In the genomic region with DNA sequence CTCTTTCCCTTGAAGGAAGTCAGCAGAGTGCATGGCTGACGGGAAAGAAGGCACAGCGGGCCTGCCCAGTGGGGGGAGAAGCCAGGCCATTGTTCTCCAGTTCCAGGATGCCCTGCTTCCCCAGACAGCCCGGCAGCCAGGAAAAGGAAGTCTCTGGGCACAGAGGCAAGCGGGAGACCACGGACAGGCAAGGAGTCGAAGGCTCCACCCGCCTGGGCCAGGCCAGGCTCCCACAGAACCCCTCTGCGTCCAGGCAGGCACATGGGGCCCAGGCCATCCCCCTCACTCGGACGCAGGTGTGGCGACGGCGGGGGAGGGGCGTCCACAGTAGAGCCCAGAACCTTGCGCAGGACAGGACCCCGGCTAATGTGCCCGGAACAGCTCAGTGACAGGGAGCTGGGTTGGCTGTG, we compare ENCODE assay signal across 12 cellular contexts. TPM values are rescaled to one million over a fixed set of nuclear protein-coding genes. Genes with fewer than 3 reads are reported as not detected.
DNase-seq lines count a peak whose midpoint lies in the region; ATAC-seq and TF ChIP-seq lines count a peak whose summit lies in the region.
"Had no signal": no experiment of that assay in that cellular context is flagged by ENCODE, and none has a peak within 500 bp of the region (broad histone marks: within the 10 kb centered on the region; RNA-seq: fewer than 3 reads in every experiment).

No MANE protein-coding gene starts in this region.

- no peaks in the 10 kb centered on the region for H3K9me3 ChIP-seq in left lung
- H3K9me3 ChIP-seq: SJSA1 had no signal

- intact Hi-C loops in left lung (cut with DNase I): no loop called here

- peak; percentile 41 for DNase-seq in NB4 (ENCODE audit: low read depth)
- peak; percentile 88 for DNase-seq in dermis blood vessel endothelial cell
- peak in 1 of 2 donors; percentile 65 for DNase-seq in left lung
- no peak for DNase-seq in progenitor cell of endocrine pancreas (ENCODE audit: low spot score, unreplicated experiment)
- DNase-seq: GDM1, kidney glomerular epithelial cell had no signal

- H3K4me3 ChIP-seq in NB4 (ENCODE audit: low read depth, low read length): no peak overlapping the region
- H3K4me3 ChIP-seq in left lung: no peak overlapping the region
- H3K4me3 ChIP-seq: SJSA1 had no signal

- no peaks in the 10 kb centered on the region for H3K4me1 Mint-ChIP-seq in progenitor cell of endocrine pancreas (ENCODE audit: low read depth)

- peaks cover 0 to 25% of the 10 kb centered on the region in 2 donors for H3K27me3 ChIP-seq in left lung
- H3K27me3 ChIP-seq: SJSA1 had no signal

- no peak overlapping the region for H3K27ac Mint-ChIP-seq in progenitor cell of endocrine pancreas
- H3K27ac Mint-ChIP-seq: activated T-helper 17 cell treated with anti-CD3 and anti-CD28 coated beads, Interleukin-2, amount 50 U/mL, for 72 hours had no signal

- no peaks in the 10 kb centered on the region for H3K36me3 Mint-ChIP-seq in progenitor cell of endocrine pancreas (ENCODE audit: insufficient read depth)

- H3K27ac ChIP-seq in left lung (peak overlapping the region; percentile 76 to 78), temporal lobe (ENCODE audit: low read depth, low read length) (peak overlapping the region; percentile 40)
- H3K27ac ChIP-seq: SJSA1 had no signal

- TF ChIP-seq POLR2A in NB4 (IDR thresholded peaks at IDR 0.05; ENCODE audit: extremely low read depth, insufficient read length): no peak

- H3K9me3 Mint-ChIP-seq in progenitor cell of endocrine pancreas (ENCODE audit: low read depth): no peaks in the 10 kb centered on the region
- H3K9me3 Mint-ChIP-seq: activated T-helper 17 cell treated with anti-CD3 and anti-CD28 coated beads, Interleukin-2, amount 50 U/mL, for 72 hours had no signal

- H3K4me3 Mint-ChIP-seq in progenitor cell of endocrine pancreas (ENCODE audit: low read depth): no peak overlapping the region
- H3K4me3 Mint-ChIP-seq: activated T-helper 17 cell treated with anti-CD3 and anti-CD28 coated beads, Interleukin-2, amount 50 U/mL, for 72 hours had no signal

- H3K27me3 Mint-ChIP-seq in progenitor cell of endocrine pancreas: no peaks in the 10 kb centered on the region
- H3K27me3 Mint-ChIP-seq: activated T-helper 17 cell treated with anti-CD3 and anti-CD28 coated beads, Interleukin-2, amount 50 U/mL, for 72 hours had no signal

- TF ChIP-seq CTCF in NB4 (IDR thresholded peaks at IDR 0.05; ENCODE audit: low read depth, low read length) (no peak), left lung (IDR thresholded peaks at IDR 0.05) (no peak), progenitor cell of endocrine pancreas (IDR thresholded peaks at IDR 0.05; ENCODE audit: unreplicated experiment) (no peak)

- H3K4me1 ChIP-seq in left lung: peaks cover 14 to 74% of the 10 kb centered on the region in 2 donors

- peak; percentile 2 for ATAC-seq in left lung
- no peak for ATAC-seq in HG02571 (IDR thresholded peaks at IDR 0.05; ENCODE audit: unreplicated experiment)
- ATAC-seq in GM18909 (IDR thresholded peaks at IDR 0.05; ENCODE audit: poor library complexity, unreplicated experiment): no peak
- no peak for ATAC-seq in HG02973 (IDR thresholded peaks at IDR 0.05; ENCODE audit: unreplicated experiment)
- ATAC-seq: activated T-helper 17 cell treated with anti-CD3 and anti-CD28 coated beads, Interleukin-2, amount 50 U/mL, for 72 hours had no signal

- H3K36me3 ChIP-seq in left lung: peaks cover 0 to 11% of the 10 kb centered on the region in 2 donors

RNA-seq across cellular contexts. Expression of a gene that starts 8.7 kb away (rescaled TPM):
- total RNA-seq in dermis blood vessel endothelial cell (64.5 and 69.9 TPM in 2 replicates), left lung (10 to 100 TPM; 16.7 to 18.9 TPM), temporal lobe (1.2 TPM), progenitor cell of endocrine pancreas (1.6 and 1.9 TPM in 2 replicates)

RNA-seq across cellular contexts. Expression of a gene that starts 34.9 kb away (rescaled TPM):
- 1.0 and 2.0 TPM in 2 replicates for total RNA-seq in dermis blood vessel endothelial cell
- total RNA-seq in left lung: 10 to 100 TPM in 1 of 2 donors, 1 to 10 TPM in 1; 8.1 to 11.6 TPM
- total RNA-seq in temporal lobe: 0.98 TPM
- total RNA-seq in progenitor cell of endocrine pancreas: 0.50 and 0.64 TPM in 2 replicates
- total RNA-seq: SJSA1 had no signal
